ENCODE assay signal across 7 cellular contexts in the genomic region with DNA sequence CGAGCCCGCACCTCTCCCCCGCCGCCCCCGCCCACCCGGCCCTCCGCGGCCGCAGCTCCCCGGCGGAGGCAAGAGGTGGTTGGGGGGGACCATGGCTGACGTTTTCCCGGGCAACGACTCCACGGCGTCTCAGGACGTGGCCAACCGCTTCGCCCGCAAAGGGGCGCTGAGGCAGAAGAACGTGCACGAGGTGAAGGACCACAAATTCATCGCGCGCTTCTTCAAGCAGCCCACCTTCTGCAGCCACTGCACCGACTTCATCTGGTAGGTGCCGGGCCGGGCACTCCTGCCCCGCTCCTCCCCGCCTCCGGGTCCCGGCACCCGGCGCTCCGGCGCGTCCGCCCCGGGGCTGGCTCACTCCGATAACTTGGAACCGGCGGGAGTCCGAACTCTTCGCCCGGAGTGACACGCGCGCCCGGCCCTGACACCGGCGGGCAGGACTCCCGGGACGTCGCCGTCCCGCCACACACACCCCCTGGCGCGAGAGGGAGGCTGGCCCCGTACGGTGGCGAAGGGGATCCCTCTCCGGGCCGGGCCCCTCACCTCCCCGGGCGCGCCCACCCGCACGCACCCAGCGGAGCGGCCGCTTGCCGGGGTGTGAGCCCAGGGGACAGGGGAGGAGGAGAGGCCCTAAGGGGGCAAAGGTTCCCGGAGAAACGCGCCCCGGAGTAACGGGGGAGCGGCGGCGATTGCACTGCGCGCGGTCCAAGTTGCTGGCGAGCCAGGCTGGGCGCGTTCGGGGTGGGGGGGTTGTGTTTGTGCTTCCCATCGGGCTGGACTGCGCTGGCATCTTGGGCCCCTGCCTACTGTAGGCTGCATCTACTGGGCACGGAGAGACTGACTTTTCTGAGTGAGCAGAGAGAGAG. TPM values are rescaled to one million over a fixed set of nuclear protein-coding genes. Genes with fewer than 3 reads are reported as not detected.
A peak's percentile ranks its signal among the peaks of the same experiment; 100 is the strongest.
DNase-seq lines count a peak whose midpoint lies in the region; ATAC-seq and TF ChIP-seq lines count a peak whose summit lies in the region.

No MANE protein-coding gene starts in this region.

- H3K9ac ChIP-seq in NT2/D1 (ENCODE audit: insufficient read length, low read depth), result peak overlapping the region; percentile 81
- H3K9ac ChIP-seq in stomach smooth muscle (ENCODE audit: low read length in 2 of 2), result peak overlapping the region; percentile 18 to 43

- peak overlapping the region; percentile 98 for H3K4me3 Mint-ChIP-seq in activated T-helper 17 cell treated with anti-CD3 and anti-CD28 coated beads, Interleukin-2, amount 50 U/mL, for 72 hours
- peak overlapping the region; percentile 96 to 100 (median 99) for H3K4me3 Mint-ChIP-seq in naive thymus-derived CD4-positive, alpha-beta T cell

- TF ChIP-seq CTCF in fibroblast of the aortic adventitia (IDR thresholded peaks at IDR 0.05; ENCODE audit: insufficient read depth, low read length), result no peak

- H3K27me3 Mint-ChIP-seq in activated T-helper 17 cell treated with anti-CD3 and anti-CD28 coated beads, Interleukin-2, amount 50 U/mL, for 72 hours, result no peaks in the 10 kb centered on the region
- peaks cover 0 to 9% (median 0%) of the 10 kb centered on the region in 5 donors for H3K27me3 Mint-ChIP-seq in naive thymus-derived CD4-positive, alpha-beta T cell

- H3K36me3 Mint-ChIP-seq in activated T-helper 17 cell treated with anti-CD3 and anti-CD28 coated beads, Interleukin-2, amount 50 U/mL, for 72 hours (ENCODE audit: low read depth), result peaks cover 52% of the 10 kb centered on the region
- H3K36me3 Mint-ChIP-seq in naive thymus-derived CD4-positive, alpha-beta T cell, result peaks cover 6 to 31% (median 21%) of the 10 kb centered on the region in 5 donors

- POLR2A ChIA-PET in naive thymus-derived CD4-positive, alpha-beta T cell (lab: Charles Lee), result interaction anchor here (0.5 to 2.3 kb wide), 12 partner anchors 10 to 312 kb away, joined by 3 to 22 read pairs (median 4); no protein-coding TSS in a partner anchor

- no peaks in the 10 kb centered on the region for H3K9me3 Mint-ChIP-seq in activated T-helper 17 cell treated with anti-CD3 and anti-CD28 coated beads, Interleukin-2, amount 50 U/mL, for 72 hours
- peaks cover 0 to 4% (median 0%) of the 10 kb centered on the region in 11 donors for H3K9me3 Mint-ChIP-seq in naive thymus-derived CD4-positive, alpha-beta T cell

- H3K4me1 Mint-ChIP-seq in activated T-helper 17 cell treated with anti-CD3 and anti-CD28 coated beads, Interleukin-2, amount 50 U/mL, for 72 hours, result peaks cover 30% of the 10 kb centered on the region
- H3K4me1 Mint-ChIP-seq in naive thymus-derived CD4-positive, alpha-beta T cell, result peaks cover 33 to 78% (median 68%) of the 10 kb centered on the region in 7 donors

- H3K36me3 ChIP-seq in NT2/D1 (ENCODE audit: insufficient read depth, insufficient read length, low read length) (no peaks in the 10 kb centered on the region), stomach smooth muscle (ENCODE audit: control insufficient read depth in 2 of 2, insufficient read depth in 2 of 2, low read length in 2 of 2) (no peaks in the 10 kb centered on the region)
- H3K36me3 ChIP-seq in naive thymus-derived CD4-positive, alpha-beta T cell (ENCODE audit: control insufficient read depth in 2 of 3, insufficient read depth in 3 of 3, low read length in 3 of 3), result peaks cover 0 to 12% (median 0%) of the 10 kb centered on the region in 3 experiments

- peak overlapping the region; percentile 87 for H3K27ac Mint-ChIP-seq in activated T-helper 17 cell treated with anti-CD3 and anti-CD28 coated beads, Interleukin-2, amount 50 U/mL, for 72 hours
- peak overlapping the region; percentile 92 to 98 (median 96) for H3K27ac Mint-ChIP-seq in naive thymus-derived CD4-positive, alpha-beta T cell

- H3K27me3 ChIP-seq in NT2/D1 (ENCODE audit: insufficient read depth, insufficient read length) (peaks cover 28% of the 10 kb centered on the region), stomach smooth muscle (ENCODE audit: control insufficient read depth in 1 of 2, insufficient read depth in 2 of 2, low read length in 2 of 2) (no peaks in the 10 kb centered on the region)
- no peaks in the 10 kb centered on the region for H3K27me3 ChIP-seq in naive thymus-derived CD4-positive, alpha-beta T cell (ENCODE audit: control insufficient read depth in 2 of 2, insufficient read depth in 2 of 2, low read length in 2 of 2)

- H3K9me3 ChIP-seq in NT2/D1 (ENCODE audit: insufficient read depth, low read length) (no peaks in the 10 kb centered on the region), stomach smooth muscle (ENCODE audit: control insufficient read depth in 2 of 2, low read length in 2 of 2) (no peaks in the 10 kb centered on the region)
- no peaks in the 10 kb centered on the region for H3K9me3 ChIP-seq in naive thymus-derived CD4-positive, alpha-beta T cell (ENCODE audit: control insufficient read depth in 2 of 3, low read length in 3 of 3)

- intact Hi-C loops in naive thymus-derived CD4-positive, alpha-beta T cell (cut with micrococcal nuclease), result loop anchor here (1.0 to 5.0 kb wide), 13 partner anchors 10 to 1246 kb away; a partner anchor contains a TSS

- DNase-seq in NT2/D1 (ENCODE audit: low read depth, low spot score) (no peak), fibroblast of the aortic adventitia (ENCODE audit: low read depth) (peak; percentile 61)
- peak; percentile 30 to 60 (median 48) for DNase-seq in naive thymus-derived CD4-positive, alpha-beta T cell

- peaks cover 2% of the 10 kb centered on the region for H3K4me1 ChIP-seq in NT2/D1 (ENCODE audit: insufficient read depth, insufficient read length)
- peaks cover 7 to 24% of the 10 kb centered on the region in 2 donors for H3K4me1 ChIP-seq in naive thymus-derived CD4-positive, alpha-beta T cell (ENCODE audit: control insufficient read depth in 2 of 2, insufficient read depth in 2 of 2, low read length in 2 of 2)
- H3K4me1 ChIP-seq in stomach smooth muscle (ENCODE audit: control insufficient read depth, insufficient read depth, low read length), result peaks cover 19% of the 10 kb centered on the region

- H3K27ac ChIP-seq in naive thymus-derived CD4-positive, alpha-beta T cell (ENCODE audit: low read depth, low read length), result peak overlapping the region; percentile 75
- peak overlapping the region; percentile 64 for H3K27ac ChIP-seq in stomach smooth muscle (ENCODE audit: low read length)

- peak; percentile 29 for ATAC-seq in GM18502 (IDR thresholded peaks at IDR 0.05; ENCODE audit: poor library complexity, unreplicated experiment)
- ATAC-seq in HG02885 (IDR thresholded peaks at IDR 0.05; ENCODE audit: poor library complexity, unreplicated experiment), result peak; percentile 38
- peak; percentile 38 for ATAC-seq in activated T-helper 17 cell treated with anti-CD3 and anti-CD28 coated beads, Interleukin-2, amount 50 U/mL, for 72 hours (replicated peaks)
- ATAC-seq in naive thymus-derived CD4-positive, alpha-beta T cell, result peak; percentile 50

- peak overlapping the region; percentile 78 for H3K4me3 ChIP-seq in NT2/D1 (ENCODE audit: insufficient read length, low read depth)
- H3K4me3 ChIP-seq in fibroblast of the aortic adventitia (ENCODE audit: low read depth, low read length), result peak overlapping the region; percentile 84
- peak overlapping the region; percentile 54 for H3K4me3 ChIP-seq in naive thymus-derived CD4-positive, alpha-beta T cell (ENCODE audit: low read length)
- peak overlapping the region; percentile 48 to 80 for H3K4me3 ChIP-seq in stomach smooth muscle (ENCODE audit: low read length in 2 of 2)

- CTCF ChIA-PET in naive thymus-derived CD4-positive, alpha-beta T cell (lab: Charles Lee), result interaction anchor here (1.4 to 2.1 kb wide), 2 partner anchors 11 to 101 kb away, joined by 8 to 9 read pairs; no protein-coding TSS in a partner anchor

RNA-seq across cellular contexts. Expression of a gene that starts 0.6 kb away (rescaled TPM):
- 10 to 100 TPM; 58.2 to 86.0 TPM for total RNA-seq in activated T-helper 17 cell treated with anti-CD3 and anti-CD28 coated beads, Interleukin-2, amount 50 U/mL, for 72 hours
- 14.1 and 43.7 TPM in 2 replicates for total RNA-seq in fibroblast of the aortic adventitia (ENCODE audit: low replicate concordance)
- total RNA-seq in naive thymus-derived CD4-positive, alpha-beta T cell, result 100 to 1,000 TPM in 4 of 5 experiments, 10 to 100 TPM in 1; 94.1 to 186 (median 154) TPM
- polyA plus RNA-seq in naive thymus-derived CD4-positive, alpha-beta T cell, result 1 to 10 TPM; 4.1 to 4.9 TPM
